In genomic region chr4:78939667-78940008, GRCh38 we compare ENCODE assay signal across 8 cellular contexts. TPM values are rescaled to one million over a fixed set of nuclear protein-coding genes. Genes with fewer than 3 reads are reported as not detected.
DNase-seq lines count a peak whose midpoint lies in the region; ATAC-seq, FAIRE-seq and TF ChIP-seq lines count a peak whose summit lies in the region.

No MANE protein-coding gene starts in this region.

- no peak overlapping the region for H3K27ac ChIP-seq in osteoblast (ENCODE audit: low read depth, low read length)

- DNase-seq in NCI-H146 treated with DMSO at 0.1 percent for 48 hours (lab: John Stamatoyannopoulos, UW; ENCODE audit: unreplicated experiment) (peak; percentile 65), osteoblast (ENCODE audit: insufficient read length, low spot score, missing footprints) (no peak), middle frontal gyrus (ENCODE audit: extremely low spot score, low spot score) (no peak), urothelium cell line (ENCODE audit: low spot score) (no peak), putamen (ENCODE audit: low spot score) (no peak)
- DNase-seq in effector memory CD8-positive, alpha-beta T cell, result no peak

- no peaks in the 10 kb centered on the region for H3K9me3 ChIP-seq in osteoblast (ENCODE audit: low read depth, low read length)

- peaks cover 8% of the 10 kb centered on the region for H3K36me3 Mint-ChIP-seq in effector memory CD8-positive, alpha-beta T cell (ENCODE audit: insufficient read depth)

- H3K36me3 ChIP-seq in osteoblast (ENCODE audit: insufficient read depth, low read length), result no peaks in the 10 kb centered on the region

- H3K4me1 Mint-ChIP-seq in effector memory CD8-positive, alpha-beta T cell (ENCODE audit: low read depth in 2 of 2), result peaks cover 17 to 21% of the 10 kb centered on the region in 2 donors

- no peaks in the 10 kb centered on the region for H4K20me1 ChIP-seq in osteoblast (ENCODE audit: insufficient read depth, low read length)

- H3K9me3 Mint-ChIP-seq in effector memory CD8-positive, alpha-beta T cell, result no peaks in the 10 kb centered on the region

- ATAC-seq in GM18499 (IDR thresholded peaks at IDR 0.05; ENCODE audit: insufficient read depth, unreplicated experiment) (peak; percentile 2), GM21786 (IDR thresholded peaks at IDR 0.05; ENCODE audit: unreplicated experiment) (peak; percentile 19)
- no peak for ATAC-seq in effector memory CD8-positive, alpha-beta T cell (replicated peaks)

- H3K79me2 ChIP-seq in osteoblast (ENCODE audit: insufficient read depth, low read length), result peaks cover 26% of the 10 kb centered on the region

- FAIRE-seq in urothelium cell line (lab: Jason Lieb, UNC), result no peak

- peak overlapping the region; percentile 56 to 76 for H3K27ac Mint-ChIP-seq in effector memory CD8-positive, alpha-beta T cell

- H3K4me1 ChIP-seq in osteoblast (ENCODE audit: insufficient read depth, low read length), result peaks cover 8% of the 10 kb centered on the region

- peaks cover 21% of the 10 kb centered on the region for H3K27me3 ChIP-seq in osteoblast (ENCODE audit: insufficient read depth, low read length)

- peak overlapping the region; percentile 85 for H3K4me2 ChIP-seq in osteoblast (ENCODE audit: insufficient read depth, low read length)

- peak overlapping the region; percentile 78 to 81 for H3K4me3 Mint-ChIP-seq in effector memory CD8-positive, alpha-beta T cell

- no peak for TF ChIP-seq CTCF in osteoblast (IDR thresholded peaks at IDR 0.05; ENCODE audit: extremely low read depth, low read depth, low read length)

- peaks cover 26 to 29% of the 10 kb centered on the region in 2 donors for H3K27me3 Mint-ChIP-seq in effector memory CD8-positive, alpha-beta T cell

- H3K4me3 ChIP-seq in osteoblast (ENCODE audit: insufficient read depth, low read length), result peak overlapping the region; percentile 88

- peak overlapping the region; percentile 76 for H2AFZ ChIP-seq in osteoblast (ENCODE audit: low read length)

RNA-seq across cellular contexts. Expression of gene PAQR3, which starts 0.4 kb away (rescaled TPM):
- total RNA-seq in osteoblast, result 13.8 and 16.6 TPM in 2 replicates
